In the genomic region with DNA sequence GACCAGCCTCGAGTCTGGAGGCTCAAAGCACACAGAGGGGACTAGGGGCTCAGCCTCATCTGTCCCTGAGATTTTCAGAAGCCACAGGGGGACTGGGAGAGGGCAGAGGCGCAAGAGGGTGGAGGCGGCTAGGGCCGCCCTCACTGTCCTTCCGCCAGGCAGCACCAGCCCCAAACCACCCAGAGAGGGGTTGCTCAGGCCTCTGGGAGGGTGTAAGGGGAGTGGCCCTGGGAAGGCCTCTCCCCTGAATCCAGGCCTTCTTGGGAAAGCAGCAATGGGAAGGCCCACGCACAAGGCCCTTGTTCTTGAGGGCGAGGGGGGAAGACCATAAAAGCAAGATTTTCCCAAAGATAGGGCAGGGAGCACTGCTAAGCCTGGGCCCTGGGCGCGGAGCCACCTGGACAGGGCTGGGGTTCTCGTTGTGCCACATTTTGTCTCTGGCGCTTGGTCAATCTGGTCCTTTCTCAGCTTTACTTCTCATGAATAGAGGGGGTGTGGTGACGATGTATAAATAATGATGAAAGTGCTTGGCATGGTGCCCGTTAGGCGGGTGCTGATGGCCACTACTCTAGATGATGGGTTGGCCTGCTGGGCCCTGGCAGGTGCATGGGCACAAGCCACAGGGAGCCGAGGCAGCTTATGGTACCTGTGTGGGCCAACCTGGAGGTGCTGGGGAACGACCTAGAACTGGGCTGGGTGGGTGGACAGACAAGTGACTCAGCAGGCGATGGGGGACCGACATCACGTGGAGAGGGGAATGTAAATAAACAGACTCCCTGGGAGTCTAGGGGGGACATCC, we compare ENCODE assay signal across 10 cellular contexts. TPM values are rescaled to one million over a fixed set of nuclear protein-coding genes. Genes with fewer than 3 reads are reported as not detected.
A peak's percentile ranks its signal among the peaks of the same experiment; 100 is the strongest.
DNase-seq lines count a peak whose midpoint lies in the region; ATAC-seq, FAIRE-seq and TF ChIP-seq lines count a peak whose summit lies in the region.
"Had no signal": no experiment of that assay in that cellular context is flagged by ENCODE, and none has a peak within 500 bp of the region (broad histone marks: within the 10 kb centered on the region; RNA-seq: fewer than 3 reads in every experiment).

No MANE protein-coding gene starts in this region.

- H3K9ac ChIP-seq in HepG2 (ENCODE audit: insufficient read depth, low read depth, low read length), result no peak overlapping the region

- peaks cover 13% of the 10 kb centered on the region for H3K4me1 Mint-ChIP-seq in mesothelial cell of epicardium

- no peak for FAIRE-seq in HepG2 (lab: Jason Lieb, UNC)
- FAIRE-seq: keratinocyte had no signal

- peaks cover 52% of the 10 kb centered on the region for H3K4me1 ChIP-seq in HepG2 (ENCODE audit: insufficient read depth, low read length)

- no peak overlapping the region for H2AFZ ChIP-seq in HepG2 (ENCODE audit: low read length)

- peaks cover 5% of the 10 kb centered on the region for H3K36me3 Mint-ChIP-seq in mesothelial cell of epicardium

- no peak overlapping the region for H3K27ac Mint-ChIP-seq in mesothelial cell of epicardium

- no peaks in the 10 kb centered on the region; the same call in 1 of the 2 replicates for H4K20me1 ChIP-seq in HepG2 (ENCODE audit: insufficient read depth, low read length)

- no TSS peak for BruUV-seq in HepG2 (replicated peaks; lab: Mats Ljungman, UMichigan)

- no peak for TF ChIP-seq EP300 in HepG2 (IDR thresholded peaks at IDR 0.05; ENCODE audit: low read depth in 2 of 2, low read length in 2 of 2)
- TF ChIP-seq EP300 in HepG2 (CRISPR knock-in tag; IDR thresholded peaks at IDR 0.05; ENCODE audit: borderline replicate concordance), result no peak

- TF ChIP-seq CTCF in HepG2 (CRISPR knock-in tag; IDR thresholded peaks at IDR 0.05), result 0 out of 2 replicates have a peak, but pooled peaks have one; percentile 5
- no peak for TF ChIP-seq CTCF in mesothelial cell of epicardium (IDR thresholded peaks at IDR 0.05; ENCODE audit: unreplicated experiment)

- no peaks in the 10 kb centered on the region for H3K9me3 Mint-ChIP-seq in mesothelial cell of epicardium
- H3K9me3 Mint-ChIP-seq: stimulated activated naive CD8-positive, alpha-beta T cell treated with anti-CD3 and anti-CD28 coated beads, Interleukin-15, Interleukin-2, amounts not matched to agents 100 ng/mL and 50 ng/mL, for 24 hours had no signal

- no peak for TF ChIP-seq RAD21 in HepG2 (CRISPR knock-in tag; IDR thresholded peaks at IDR 0.05)

- no peaks in the 10 kb centered on the region for H3K9me3 ChIP-seq in HepG2 (ENCODE audit: low read length)

- POLR2A ChIA-PET in HepG2 (lab: Yijun Ruan, JAX), result interaction anchor here (0.8 to 2.7 kb wide), 11 partner anchors 17 to 437 kb away, joined by 3 to 17 read pairs (median 4); a partner anchor contains a TSS

- DNase-seq in COLO668 (lab: John Stamatoyannopoulos, UW; ENCODE audit: unreplicated experiment), result peak; percentile 98
- peak; percentile 37 for DNase-seq in M059J (ENCODE audit: low read depth)
- peak; percentile 25 for DNase-seq in SK-N-DZ (ENCODE audit: low spot score)
- no peak for DNase-seq in HepG2 (ENCODE audit: low spot score)
- DNase-seq in mesothelial cell of epicardium (ENCODE audit: low spot score in 2 of 2, unreplicated experiment in 2 of 2), result no peak
- no peak for DNase-seq in stimulated activated CD4-positive, alpha-beta T cell treated with anti-CD3 and anti-CD28 coated beads, Interleukin-2, amount 100 ng/mL, for 24 hours
- no peak for DNase-seq in stimulated activated CD4-positive, alpha-beta T cell treated with anti-CD3 and anti-CD28 coated beads, Interleukin-15, amount 100 ng/mL, for 24 hours

- intact Hi-C loops in HepG2 (cut with micrococcal nuclease; ENCODE audit: unreplicated experiment), result loop anchor here (5.0 kb wide), 1 partner anchor 437 kb away; a partner anchor contains a TSS

- no peak overlapping the region for H3K4me2 ChIP-seq in HepG2 (ENCODE audit: low read depth, low read length)

- H3K27ac ChIP-seq in HepG2 (ENCODE audit: extremely low read length, insufficient read depth, low read length), result no peak overlapping the region

- H3K79me2 ChIP-seq in HepG2 (ENCODE audit: insufficient read depth, low read length), result no peaks in the 10 kb centered on the region

- in situ Hi-C loops in HepG2 (cut with HindIII; ENCODE audit: extremely low pct_ligation_motif_present, low pct_unique_long_range_greater_than_20kb), result loop anchor here (5.0 kb wide), 1 partner anchor 83 kb away; no protein-coding TSS in a partner anchor

- no peak; a peak in 1 of 4 replicates for TF ChIP-seq POLR2A in HepG2 (IDR thresholded peaks at IDR 0.05; ENCODE audit: insufficient read depth in 1 of 2, low read depth in 2 of 2, low read length in 2 of 2)

- no peaks in the 10 kb centered on the region; a peak in 1 of 5 replicates for H3K27me3 ChIP-seq in HepG2 (ENCODE audit: control insufficient read depth in 1 of 2, insufficient read depth in 2 of 2, low read length in 2 of 2)

- H3K36me3 ChIP-seq in HepG2 (replicated peaks in 1 of 2; ENCODE audit: control insufficient read depth in 1 of 2, insufficient read depth in 2 of 2, low read length in 2 of 2), result no peaks in the 10 kb centered on the region; a peak in 2 of 5 replicates

- ATAC-seq in HepG2 (no peak), GM19395 (IDR thresholded peaks at IDR 0.05; ENCODE audit: unreplicated experiment) (no peak)

- CTCF ChIA-PET in HepG2 (lab: Yijun Ruan, JAX; ENCODE audit: low intra/inter-chr PET ratio, low total read pairs), result interaction anchor here (1.1 to 2.4 kb wide), 9 partner anchors 19 to 437 kb away, joined by 3 to 18 read pairs (median 5); a partner anchor contains a TSS

- no peak overlapping the region for H3K4me3 Mint-ChIP-seq in mesothelial cell of epicardium
- H3K4me3 Mint-ChIP-seq: stimulated activated naive CD8-positive, alpha-beta T cell treated with anti-CD3 and anti-CD28 coated beads, Interleukin-15, Interleukin-2, amounts not matched to agents 100 ng/mL and 50 ng/mL, for 24 hours had no signal

- 88% methylated on average over 19 of the region's 19 CpGs for WGBS in HepG2 (ENCODE audit: low lambda C conversion rate)

- no peak overlapping the region for H3K4me3 ChIP-seq in HepG2 (replicated peaks in 1 of 3; ENCODE audit: insufficient read depth in 1 of 3, low read depth in 2 of 3, low read length in 3 of 3)

- peaks cover 17% of the 10 kb centered on the region for H3K27me3 Mint-ChIP-seq in mesothelial cell of epicardium (ENCODE audit: low read depth)
- H3K27me3 Mint-ChIP-seq: stimulated activated naive CD8-positive, alpha-beta T cell treated with anti-CD3 and anti-CD28 coated beads, Interleukin-15, Interleukin-2, amounts not matched to agents 100 ng/mL and 50 ng/mL, for 24 hours had no signal

RNA-seq across cellular contexts. Expression of a gene that starts 4.8 kb away (rescaled TPM):
- total RNA-seq in M059J (2014; rRNA removed; shearing (Covaris generic)), result 0.42 and 1.2 TPM in 2 replicates
- 3.9 and 16.4 TPM in 2 replicates for polyA plus RNA-seq in SK-N-DZ (2014; cell fraction: cytosol; rRNA removed)
- polyA plus RNA-seq in SK-N-DZ (2014; cell fraction: nucleus; rRNA removed), result 29.2 and 35.3 TPM in 2 replicates
- total RNA-seq in HepG2 (2016; rRNA removed; fragmentation: Illumina TruSeq; extraction: Trizol) (5.1 and 6.1 TPM in 2 replicates), mesothelial cell of epicardium (10.3 to 11.7 TPM (median 11.4 TPM) in 3 replicates)
- total RNA-seq in HepG2 (2016; cell fraction: cytosol; rRNA removed; fragmentation: Illumina TruSeq; extraction: Trizol; ENCODE audit: low read depth), result 3.8 and 3.9 TPM in 2 replicates
- 4.7 and 6.8 TPM in 2 replicates for total RNA-seq in HepG2 (2016; cell fraction: insoluble cytoplasmic fraction; rRNA removed; fragmentation: Illumina TruSeq; extraction: Trizol)
- total RNA-seq in HepG2 (2016; cell fraction: membrane; rRNA removed; fragmentation: Illumina TruSeq; extraction: Trizol), result 7.9 and 9.1 TPM in 2 replicates
- total RNA-seq in HepG2 (2016; cell fraction: nucleus; rRNA removed; fragmentation: Illumina TruSeq; extraction: Trizol), result 5.9 and 6.0 TPM in 2 replicates
- 11.0 and 11.8 TPM in 2 replicates for polyA plus RNA-seq in HepG2 (2011; rRNA removed)
- 5.2 and 8.8 TPM in 2 replicates for polyA plus RNA-seq in HepG2 (2011; cell fraction: cytosol; rRNA removed)
- 51.4 and 63.7 TPM in 2 replicates for polyA plus RNA-seq in HepG2 (2011; cell fraction: nucleus; rRNA removed)
- polyA plus RNA-seq in HepG2 (2012), result 6.2 and 8.9 TPM in 2 replicates
- polyA plus RNA-seq in HepG2 (2016; cell fraction: cytosol; fragmentation: Illumina TruSeq; extraction: Trizol; ENCODE audit: low read depth), result 8.7 and 9.1 TPM in 2 replicates
- 8.4 and 12.7 TPM in 2 replicates for polyA plus RNA-seq in HepG2 (2016; cell fraction: insoluble cytoplasmic fraction; fragmentation: Illumina TruSeq; extraction: Trizol; ENCODE audit: low read depth)
- polyA plus RNA-seq in HepG2 (2016; cell fraction: membrane; fragmentation: Illumina TruSeq; extraction: Trizol; ENCODE audit: low read depth), result 15.2 and 15.4 TPM in 2 replicates
- polyA plus RNA-seq in HepG2 (2016; cell fraction: nucleus; fragmentation: Illumina TruSeq; extraction: Trizol; ENCODE audit: insufficient read depth, low read depth), result 20.5 and 24.8 TPM in 2 replicates
- polyA minus RNA-seq in HepG2 (2011; rRNA and poly(A)+ RNA removed; ENCODE audit: low replicate concordance), result 3.7 and 5.9 TPM in 2 replicates
- 4.8 and 6.0 TPM in 2 replicates for polyA minus RNA-seq in HepG2 (2011; cell fraction: cytosol; rRNA and poly(A)+ RNA removed)
- 3.3 and 4.0 TPM in 2 replicates for polyA minus RNA-seq in HepG2 (2011; cell fraction: nucleus; rRNA and poly(A)+ RNA removed)

RNA-seq across cellular contexts. Expression of a gene that starts 4.9 kb away (rescaled TPM):
- 7.7 and 17.7 TPM in 2 replicates for total RNA-seq in M059J (2014; rRNA removed; shearing (Covaris generic))
- 23.6 and 26.7 TPM in 2 replicates for polyA plus RNA-seq in SK-N-DZ (2014; cell fraction: cytosol; rRNA removed)
- 70.8 and 86.4 TPM in 2 replicates for polyA plus RNA-seq in SK-N-DZ (2014; cell fraction: nucleus; rRNA removed)
- total RNA-seq in HepG2 (2016; rRNA removed; fragmentation: Illumina TruSeq; extraction: Trizol), result 22.0 and 30.6 TPM in 2 replicates
- 2.9 and 3.3 TPM in 2 replicates for total RNA-seq in HepG2 (2016; cell fraction: cytosol; rRNA removed; fragmentation: Illumina TruSeq; extraction: Trizol; ENCODE audit: low read depth)
- total RNA-seq in HepG2 (2016; cell fraction: insoluble cytoplasmic fraction; rRNA removed; fragmentation: Illumina TruSeq; extraction: Trizol), result 19.4 and 31.9 TPM in 2 replicates
- total RNA-seq in HepG2 (2016; cell fraction: membrane; rRNA removed; fragmentation: Illumina TruSeq; extraction: Trizol), result 12.6 and 13.7 TPM in 2 replicates
- total RNA-seq in HepG2 (2016; cell fraction: nucleus; rRNA removed; fragmentation: Illumina TruSeq; extraction: Trizol), result 28.0 and 32.8 TPM in 2 replicates
- polyA plus RNA-seq in HepG2 (2011; rRNA removed), result 11.5 and 16.4 TPM in 2 replicates
- 9.0 and 12.7 TPM in 2 replicates for polyA plus RNA-seq in HepG2 (2011; cell fraction: cytosol; rRNA removed)
- polyA plus RNA-seq in HepG2 (2011; cell fraction: nucleus; rRNA removed), result 106 and 141 TPM in 2 replicates
- polyA plus RNA-seq in HepG2 (2012), result 23.5 and 23.8 TPM in 2 replicates
- 2.1 and 2.2 TPM in 2 replicates for polyA plus RNA-seq in HepG2 (2016; cell fraction: cytosol; fragmentation: Illumina TruSeq; extraction: Trizol; ENCODE audit: low read depth)
- 23.5 and 28.8 TPM in 2 replicates for polyA plus RNA-seq in HepG2 (2016; cell fraction: insoluble cytoplasmic fraction; fragmentation: Illumina TruSeq; extraction: Trizol; ENCODE audit: low read depth)
- polyA plus RNA-seq in HepG2 (2016; cell fraction: membrane; fragmentation: Illumina TruSeq; extraction: Trizol; ENCODE audit: low read depth), result 8.1 and 9.6 TPM in 2 replicates
- 109 and 115 TPM in 2 replicates for polyA plus RNA-seq in HepG2 (2016; cell fraction: nucleus; fragmentation: Illumina TruSeq; extraction: Trizol; ENCODE audit: insufficient read depth, low read depth)
- polyA minus RNA-seq in HepG2 (2011; rRNA and poly(A)+ RNA removed; ENCODE audit: low replicate concordance), result 5.2 and 21.4 TPM in 2 replicates
- polyA minus RNA-seq in HepG2 (2011; cell fraction: cytosol; rRNA and poly(A)+ RNA removed), result 14.0 and 14.8 TPM in 2 replicates
- 13.6 and 13.9 TPM in 2 replicates for polyA minus RNA-seq in HepG2 (2011; cell fraction: nucleus; rRNA and poly(A)+ RNA removed)
- 60.0 to 62.0 TPM (median 61.0 TPM) in 3 replicates for total RNA-seq in mesothelial cell of epicardium

RNA-seq across cellular contexts. Expression of a gene that starts 6.3 kb away (rescaled TPM):
- total RNA-seq in M059J (2014; rRNA removed; shearing (Covaris generic)), result 77.2 and 106 TPM in 2 replicates
- 137 and 140 TPM in 2 replicates for polyA plus RNA-seq in SK-N-DZ (2014; cell fraction: cytosol; rRNA removed)
- polyA plus RNA-seq in SK-N-DZ (2014; cell fraction: nucleus; rRNA removed), result 105 and 126 TPM in 2 replicates
- 101 and 127 TPM in 2 replicates for total RNA-seq in HepG2 (2016; rRNA removed; fragmentation: Illumina TruSeq; extraction: Trizol)
- 28.1 and 30.5 TPM in 2 replicates for total RNA-seq in HepG2 (2016; cell fraction: cytosol; rRNA removed; fragmentation: Illumina TruSeq; extraction: Trizol; ENCODE audit: low read depth)
- total RNA-seq in HepG2 (2016; cell fraction: insoluble cytoplasmic fraction; rRNA removed; fragmentation: Illumina TruSeq; extraction: Trizol), result 101 and 116 TPM in 2 replicates
- total RNA-seq in HepG2 (2016; cell fraction: membrane; rRNA removed; fragmentation: Illumina TruSeq; extraction: Trizol), result 51.1 and 54.9 TPM in 2 replicates
- total RNA-seq in HepG2 (2016; cell fraction: nucleus; rRNA removed; fragmentation: Illumina TruSeq; extraction: Trizol), result 68.1 and 77.4 TPM in 2 replicates
- 63.7 and 65.3 TPM in 2 replicates for polyA plus RNA-seq in HepG2 (2011; rRNA removed)
- 58.9 and 67.6 TPM in 2 replicates for polyA plus RNA-seq in HepG2 (2011; cell fraction: cytosol; rRNA removed)
- 82.2 and 84.5 TPM in 2 replicates for polyA plus RNA-seq in HepG2 (2011; cell fraction: nucleus; rRNA removed)
- polyA plus RNA-seq in HepG2 (2012), result 79.5 and 80.7 TPM in 2 replicates
- 41.2 and 42.1 TPM in 2 replicates for polyA plus RNA-seq in HepG2 (2016; cell fraction: cytosol; fragmentation: Illumina TruSeq; extraction: Trizol; ENCODE audit: low read depth)
- 130 and 149 TPM in 2 replicates for polyA plus RNA-seq in HepG2 (2016; cell fraction: insoluble cytoplasmic fraction; fragmentation: Illumina TruSeq; extraction: Trizol; ENCODE audit: low read depth)
- 56.1 and 60.4 TPM in 2 replicates for polyA plus RNA-seq in HepG2 (2016; cell fraction: membrane; fragmentation: Illumina TruSeq; extraction: Trizol; ENCODE audit: low read depth)
- 122 TPM in 2 replicates for polyA plus RNA-seq in HepG2 (2016; cell fraction: nucleus; fragmentation: Illumina TruSeq; extraction: Trizol; ENCODE audit: insufficient read depth, low read depth)
- polyA minus RNA-seq in HepG2 (2011; rRNA and poly(A)+ RNA removed; ENCODE audit: low replicate concordance), result 50.1 and 75.7 TPM in 2 replicates
- 46.1 and 51.9 TPM in 2 replicates for polyA minus RNA-seq in HepG2 (2011; cell fraction: cytosol; rRNA and poly(A)+ RNA removed)
- polyA minus RNA-seq in HepG2 (2011; cell fraction: nucleus; rRNA and poly(A)+ RNA removed), result 44.4 and 50.5 TPM in 2 replicates
- total RNA-seq in mesothelial cell of epicardium, result 65.2 to 68.2 TPM (median 65.9 TPM) in 3 replicates

RNA-seq across cellular contexts. Expression of a gene that starts 18.4 kb away (rescaled TPM):
- total RNA-seq in M059J (2014; rRNA removed; shearing (Covaris generic)), result 23.9 and 32.2 TPM in 2 replicates
- 37.5 and 37.9 TPM in 2 replicates for polyA plus RNA-seq in SK-N-DZ (2014; cell fraction: cytosol; rRNA removed)
- polyA plus RNA-seq in SK-N-DZ (2014; cell fraction: nucleus; rRNA removed), result 113 and 219 TPM in 2 replicates
- total RNA-seq in HepG2 (2016; rRNA removed; fragmentation: Illumina TruSeq; extraction: Trizol), result 48.0 and 50.2 TPM in 2 replicates
- total RNA-seq in HepG2 (2016; cell fraction: cytosol; rRNA removed; fragmentation: Illumina TruSeq; extraction: Trizol; ENCODE audit: low read depth), result 15.0 and 16.7 TPM in 2 replicates
- total RNA-seq in HepG2 (2016; cell fraction: insoluble cytoplasmic fraction; rRNA removed; fragmentation: Illumina TruSeq; extraction: Trizol), result 43.5 and 50.1 TPM in 2 replicates
- 24.1 and 25.5 TPM in 2 replicates for total RNA-seq in HepG2 (2016; cell fraction: membrane; rRNA removed; fragmentation: Illumina TruSeq; extraction: Trizol)
- 48.6 and 53.0 TPM in 2 replicates for total RNA-seq in HepG2 (2016; cell fraction: nucleus; rRNA removed; fragmentation: Illumina TruSeq; extraction: Trizol)
- polyA plus RNA-seq in HepG2 (2011; rRNA removed), result 126 and 168 TPM in 2 replicates
- polyA plus RNA-seq in HepG2 (2011; cell fraction: cytosol; rRNA removed), result 98.0 and 129 TPM in 2 replicates
- polyA plus RNA-seq in HepG2 (2011; cell fraction: nucleus; rRNA removed), result 680 and 852 TPM in 2 replicates
- 77.7 and 89.9 TPM in 2 replicates for polyA plus RNA-seq in HepG2 (2012)
- 10.6 and 11.6 TPM in 2 replicates for polyA plus RNA-seq in HepG2 (2016; cell fraction: cytosol; fragmentation: Illumina TruSeq; extraction: Trizol; ENCODE audit: low read depth)
- polyA plus RNA-seq in HepG2 (2016; cell fraction: insoluble cytoplasmic fraction; fragmentation: Illumina TruSeq; extraction: Trizol; ENCODE audit: low read depth), result 45.9 and 52.5 TPM in 2 replicates
- 15.4 and 15.7 TPM in 2 replicates for polyA plus RNA-seq in HepG2 (2016; cell fraction: membrane; fragmentation: Illumina TruSeq; extraction: Trizol; ENCODE audit: low read depth)
- polyA plus RNA-seq in HepG2 (2016; cell fraction: nucleus; fragmentation: Illumina TruSeq; extraction: Trizol; ENCODE audit: insufficient read depth, low read depth), result 207 and 220 TPM in 2 replicates
- polyA minus RNA-seq in HepG2 (2011; rRNA and poly(A)+ RNA removed; ENCODE audit: low replicate concordance), result 43.6 and 139 TPM in 2 replicates
- polyA minus RNA-seq in HepG2 (2011; cell fraction: cytosol; rRNA and poly(A)+ RNA removed), result 37.0 and 42.5 TPM in 2 replicates
- 80.1 and 85.5 TPM in 2 replicates for polyA minus RNA-seq in HepG2 (2011; cell fraction: nucleus; rRNA and poly(A)+ RNA removed)
- 56.8 to 60.0 TPM (median 58.0 TPM) in 3 replicates for total RNA-seq in mesothelial cell of epicardium

Comparison
In these comparisons a context has a peak if more than half of its experiments do, and no peak if none do; other contexts are left out.
1. DNase-seq: peak in COLO668 (single experiment), M059J (single experiment) and SK-N-DZ (single experiment); none in HepG2 (single experiment), mesothelial cell of epicardium (0 of 2), stimulated activated CD4-positive, alpha-beta T cell treated with anti-CD3 and anti-CD28 coated beads, Interleukin-2, amount 100 ng/mL, for 24 hours (0 of 2) and stimulated activated CD4-positive, alpha-beta T cell treated with anti-CD3 and anti-CD28 coated beads, Interleukin-15, amount 100 ng/mL, for 24 hours (single experiment).